10 cellular contexts compared by ENCODE assay signal in the genomic region with DNA sequence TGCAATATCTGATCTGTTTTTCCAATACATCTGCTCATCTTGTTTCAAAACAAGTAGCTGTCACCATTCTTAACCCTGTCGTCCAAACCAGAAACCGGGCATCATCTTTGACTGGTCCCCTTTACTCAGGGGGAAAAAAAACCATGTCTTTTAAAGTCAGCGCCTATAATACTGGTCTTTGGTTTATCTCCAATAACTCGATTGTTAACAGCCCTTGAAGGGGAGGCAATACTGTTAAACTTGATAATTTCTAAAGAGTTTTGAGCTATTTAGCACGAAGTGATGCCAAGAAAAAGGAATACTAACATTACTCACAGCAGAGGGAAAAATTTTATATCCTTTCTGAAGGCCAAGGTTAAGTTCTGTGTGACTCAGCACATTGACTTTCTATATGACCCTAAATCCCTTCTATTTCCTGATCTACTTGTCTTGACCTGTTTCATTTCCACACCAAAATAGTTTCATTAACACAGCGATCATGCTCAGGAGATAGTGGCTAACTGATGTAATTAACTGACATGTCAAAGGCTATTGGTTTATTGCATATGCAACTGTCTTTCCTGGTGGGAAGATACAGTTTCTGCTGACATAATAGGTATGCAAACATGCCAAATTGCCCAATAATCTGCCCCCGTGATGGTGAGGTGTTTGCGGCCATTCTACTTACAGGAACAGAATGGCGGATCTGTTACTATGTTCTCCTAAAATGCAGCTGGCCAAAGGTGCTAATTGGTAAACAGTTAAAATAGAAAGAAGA. TPM values are rescaled to one million over a fixed set of nuclear protein-coding genes. Genes with fewer than 3 reads are reported as not detected.
A peak's percentile ranks its signal among the peaks of the same experiment; 100 is the strongest.
DNase-seq lines count a peak whose midpoint lies in the region; ATAC-seq, FAIRE-seq and TF ChIP-seq lines count a peak whose summit lies in the region.
"Had no signal": no experiment of that assay in that cellular context is flagged by ENCODE, and none has a peak within 500 bp of the region (broad histone marks: within the 10 kb centered on the region; RNA-seq: fewer than 3 reads in every experiment).

No MANE protein-coding gene starts in this region.

- H3K27ac ChIP-seq in K562 (ENCODE audit: extremely low read depth, low read depth, low read length) (peak overlapping the region; percentile 51), mesenchymal stem cell (ENCODE audit: low read length, poor library complexity, severe bottlenecking) (no peak overlapping the region), neuronal stem cell (replicated peaks; ENCODE audit: low read length) (no peak overlapping the region)

- intact Hi-C loops in K562 (cut with micrococcal nuclease): loop anchor here (2.0 to 5.0 kb wide), 2 partner anchors 63 to 89 kb away; no protein-coding TSS in a partner anchor

- H4K20me1 ChIP-seq in K562 (replicated peaks; ENCODE audit: control insufficient read depth, insufficient read depth, low read length): no peaks in the 10 kb centered on the region

- peak; percentile 94 for TF ChIP-seq EP300 in K562 (IDR thresholded peaks at IDR 0.05; ENCODE audit: low read length)

- H3K4me3 Mint-ChIP-seq in effector memory CD8-positive, alpha-beta T cell: no peak overlapping the region

- H2AFZ ChIP-seq in K562 (ENCODE audit: low read depth, low read length) (peak overlapping the region; percentile 57), mesenchymal stem cell (ENCODE audit: low read depth, low read length) (no peak overlapping the region), neuronal stem cell (ENCODE audit: low read length) (no peak overlapping the region)

- H3K27me3 Mint-ChIP-seq in effector memory CD8-positive, alpha-beta T cell: no peaks in the 10 kb centered on the region

- no peak for TF ChIP-seq CTCF in K562 (IDR thresholded peaks at IDR 0.05 in 2 of 3, conservative IDR thresholded peaks at IDR 0.05 in 1 of 3; ENCODE audit: insufficient read depth in 2 of 3, low read depth in 1 of 3, low read length in 3 of 3)
- no peak for TF ChIP-seq CTCF in GM20000 (IDR thresholded peaks at IDR 0.05; ENCODE audit: extremely low read depth, missing control alignments)

- H3K9me3 Mint-ChIP-seq in effector memory CD8-positive, alpha-beta T cell: no peaks in the 10 kb centered on the region

- CTCF ChIA-PET in K562 (lab: Yijun Ruan, JAX; ENCODE audit: low intra/inter-chr PET ratio): no interaction called here

- H2AK5ac ChIP-seq in mesenchymal stem cell (ENCODE audit: low read length, severe bottlenecking): no peak overlapping the region
- H2AK5ac ChIP-seq in neuronal stem cell (ENCODE audit: low read depth, low read length): no peak overlapping the region

- peaks cover 3% of the 10 kb centered on the region for H3K36me3 Mint-ChIP-seq in effector memory CD8-positive, alpha-beta T cell (ENCODE audit: insufficient read depth)

- 11% methylated on average over 9 of the region's 9 CpGs for WGBS in K562 (ENCODE audit: insufficient coverage, low coverage, missing lambda C conversion rate)
- WGBS in mesenchymal stem cell: 72% methylated on average over 9 of the region's 9 CpGs
- no CpG with 5 or more reads among the region's 9 CpGs for WGBS in neuronal stem cell (ENCODE audit: extremely low coverage in 2 of 2, insufficient read length in 2 of 2, insufficient replicate concordance in 1 of 2), 2 donors

- H2BK15ac ChIP-seq in mesenchymal stem cell (ENCODE audit: low read depth, poor library complexity, severe bottlenecking) (no peak overlapping the region), neuronal stem cell (ENCODE audit: low read length) (no peak overlapping the region)

- H4K91ac ChIP-seq in mesenchymal stem cell (ENCODE audit: low read length) (no peak overlapping the region), neuronal stem cell (ENCODE audit: low read depth, low read length, poor library complexity) (no peak overlapping the region)

- H3K4me2 ChIP-seq in K562 (ENCODE audit: insufficient read depth, low read length) (peak overlapping the region; percentile 67), mesenchymal stem cell (ENCODE audit: low read length, poor library complexity, severe bottlenecking) (no peak overlapping the region), neuronal stem cell (ENCODE audit: insufficient read depth, low read length, poor library complexity, severe bottlenecking) (no peak overlapping the region)

- peaks cover 22% of the 10 kb centered on the region; the same call in 2 of the 3 replicates for H3K36me3 ChIP-seq in K562 (ENCODE audit: control insufficient read depth, insufficient read depth, low read length)
- H3K36me3 ChIP-seq in mesenchymal stem cell (ENCODE audit: control insufficient read depth in 1 of 2, insufficient read depth in 2 of 2, low read depth in 1 of 2, low read length in 2 of 2): no peaks in the 10 kb centered on the region
- no peaks in the 10 kb centered on the region for H3K36me3 ChIP-seq in neuronal stem cell (replicated peaks in 1 of 2; ENCODE audit: control insufficient read depth in 2 of 2, insufficient read depth in 2 of 2, low read length in 2 of 2)

- no peak overlapping the region for H3K27ac Mint-ChIP-seq in effector memory CD8-positive, alpha-beta T cell

- H3K9me1 ChIP-seq in K562 (ENCODE audit: control insufficient read depth, insufficient read depth, low read length): no peaks in the 10 kb centered on the region

- DNase-seq in COLO829 (ENCODE audit: low spot score) (peak; percentile 9), NCI-H2029 (lab: John Stamatoyannopoulos, UW) (peak; percentile 94), K562 (ENCODE audit: extremely low read depth in 1 of 4, low spot score in 3 of 4) (peak in 2 of 4 experiments; percentile 25 to 47), mesenchymal stem cell (peak; percentile 46), neuronal stem cell (ENCODE audit: low spot score) (no peak), GM20000 (ENCODE audit: low spot score) (no peak)
- DNase-seq in effector memory CD8-positive, alpha-beta T cell: no peak
- DNase-seq: activated CD8-positive, alpha-beta memory T cell treated with anti-CD3 and anti-CD28 coated beads, Interleukin-2, amount 50 U/mL, for 48 hours; NCI-H1694 treated with DMSO at 0.1 percent for 48 hours had no signal

- POLR2A ChIA-PET in K562 (lab: Yijun Ruan, JAX): interaction anchor here (0.5 to 4.7 kb wide), 9 partner anchors 7 to 91 kb away, joined by 3 to 21 read pairs (median 4); no protein-coding TSS in a partner anchor

- TF ChIP-seq RAD21 in K562 (CRISPR knock-in tag; conservative IDR thresholded peaks at IDR 0.05 in 1 of 2, IDR thresholded peaks at IDR 0.05 in 1 of 2): 0 out of 4 replicates have a peak, but pooled peaks of 1 of the 2 experiments have one; percentile 6

- H4K8ac ChIP-seq in mesenchymal stem cell (ENCODE audit: low read length) (no peak overlapping the region), neuronal stem cell (ENCODE audit: low read depth, low read length) (no peak overlapping the region)

- H2BK120ac ChIP-seq in mesenchymal stem cell (ENCODE audit: low read depth, low read length) (no peak overlapping the region), neuronal stem cell (ENCODE audit: low read depth, low read length) (no peak overlapping the region)

- BruUV-seq in K562 (replicated peaks; lab: Mats Ljungman, UMichigan): no TSS peak

- H3K9ac ChIP-seq in K562 (ENCODE audit: insufficient read depth in 1 of 2, low read depth in 2 of 2, low read length in 2 of 2) (peak overlapping the region in 1 of 2 experiments; percentile 48; a peak in 2 of 4 replicates), mesenchymal stem cell (ENCODE audit: low read length) (peak overlapping the region; percentile 61), neuronal stem cell (ENCODE audit: low read depth, low read length, poor library complexity) (no peak overlapping the region)

- H3K14ac ChIP-seq in mesenchymal stem cell (ENCODE audit: low read length in 2 of 2) (no peak overlapping the region), neuronal stem cell (ENCODE audit: low read length) (no peak overlapping the region)

- H3K79me2 ChIP-seq in K562 (ENCODE audit: control insufficient read depth, insufficient read depth, low read length): peaks cover 76% of the 10 kb centered on the region

- no peak for TF ChIP-seq POLR2A in K562 (conservative IDR thresholded peaks at IDR 0.05)

- peak; percentile 78 for FAIRE-seq in K562 (lab: Jason Lieb, UNC)

- H2BK5ac ChIP-seq in mesenchymal stem cell (ENCODE audit: low read depth, low read length, poor library complexity, severe bottlenecking): no peak overlapping the region
- H2BK5ac ChIP-seq in neuronal stem cell (ENCODE audit: low read length): no peak overlapping the region

- H3K4ac ChIP-seq in mesenchymal stem cell (ENCODE audit: low read depth in 1 of 2, low read length in 2 of 2) (no peak overlapping the region), neuronal stem cell (ENCODE audit: low read length) (no peak overlapping the region)

- H3K79me1 ChIP-seq in mesenchymal stem cell (replicated peaks; ENCODE audit: low read length, poor library complexity, severe bottlenecking) (no peaks in the 10 kb centered on the region), neuronal stem cell (ENCODE audit: low read depth, low read length) (no peaks in the 10 kb centered on the region)

- H3K18ac ChIP-seq in mesenchymal stem cell (ENCODE audit: low read depth in 1 of 2, low read length in 2 of 2): no peak overlapping the region
- no peak overlapping the region for H3K18ac ChIP-seq in neuronal stem cell (ENCODE audit: low read length)

- no peaks in the 10 kb centered on the region for H3K9me3 ChIP-seq in K562 (replicated peaks; ENCODE audit: control insufficient read depth, insufficient read depth, low read depth, low read length)
- H3K9me3 ChIP-seq in mesenchymal stem cell (ENCODE audit: control insufficient read depth, low read length): no peaks in the 10 kb centered on the region
- H3K9me3 ChIP-seq in neuronal stem cell (replicated peaks in 1 of 2; ENCODE audit: control insufficient read depth in 2 of 2, insufficient read depth in 1 of 2, low read depth in 1 of 2, low read length in 2 of 2): no peaks in the 10 kb centered on the region

- ATAC-seq in K562 (peak; percentile 56), GM18868 (IDR thresholded peaks at IDR 0.05; ENCODE audit: unreplicated experiment) (no peak)
- no peak for ATAC-seq in effector memory CD8-positive, alpha-beta T cell (replicated peaks)

- H3K4me1 Mint-ChIP-seq in effector memory CD8-positive, alpha-beta T cell (ENCODE audit: low read depth in 2 of 2): peaks cover 0 to 3% of the 10 kb centered on the region in 2 donors

- peaks cover 8 to 33% of the 10 kb centered on the region in 2 experiments for H3K4me1 ChIP-seq in K562 (replicated peaks in 1 of 2; ENCODE audit: control insufficient read depth in 2 of 2, insufficient read depth in 2 of 2, low read length in 2 of 2)
- no peaks in the 10 kb centered on the region for H3K4me1 ChIP-seq in mesenchymal stem cell (ENCODE audit: control insufficient read depth, insufficient read depth, low read depth, low read length)
- H3K4me1 ChIP-seq in neuronal stem cell (ENCODE audit: control insufficient read depth in 2 of 2, insufficient read depth in 1 of 2, low read depth in 1 of 2, low read length in 2 of 2): peaks cover 0 to 3% of the 10 kb centered on the region in 2 donors

- H3K23ac ChIP-seq in mesenchymal stem cell (ENCODE audit: low read length in 2 of 2) (no peak overlapping the region), neuronal stem cell (ENCODE audit: low read depth, low read length, poor library complexity) (no peak overlapping the region)

- no peak overlapping the region for H2BK12ac ChIP-seq in mesenchymal stem cell (ENCODE audit: low read length in 2 of 2)
- H2BK12ac ChIP-seq in neuronal stem cell (ENCODE audit: low read length): no peak overlapping the region

- no peak overlapping the region for H3K4me3 ChIP-seq in K562
- peak overlapping the region in 1 of 2 experiments; percentile 55 for H3K4me3 ChIP-seq in mesenchymal stem cell (ENCODE audit: insufficient read depth in 1 of 2, low read depth in 1 of 2, low read length in 2 of 2)
- H3K4me3 ChIP-seq in neuronal stem cell (ENCODE audit: low read length in 2 of 2): no peak overlapping the region

- in situ Hi-C loops in K562 (cut with MboI): no loop called here

- H3K27me3 ChIP-seq in K562 (ENCODE audit: control insufficient read depth in 2 of 2, insufficient read depth in 2 of 2, low read length in 2 of 2): no peaks in the 10 kb centered on the region
- no peaks in the 10 kb centered on the region for H3K27me3 ChIP-seq in mesenchymal stem cell (ENCODE audit: control insufficient read depth in 1 of 2, insufficient read depth in 1 of 2, low read length in 2 of 2)
- H3K27me3 ChIP-seq in neuronal stem cell (ENCODE audit: control insufficient read depth in 3 of 3, insufficient read depth in 3 of 3, low read depth in 1 of 3, low read length in 3 of 3): no peaks in the 10 kb centered on the region

RNA-seq across cellular contexts. Expression of gene NFIA, which starts 59.1 kb away (rescaled TPM):
- 64.5 and 151 TPM in 2 replicates for total RNA-seq in K562 (2011; cell fraction: chromatin; rRNA removed; ENCODE audit: low replicate concordance)
- total RNA-seq in K562 (2011; cell fraction: nucleolus; rRNA removed): 18.0 and 29.1 TPM in 2 replicates
- total RNA-seq in K562 (2011; cell fraction: nucleoplasm; rRNA removed): 50.7 and 73.9 TPM in 2 replicates
- 6.5 and 9.5 TPM in 2 replicates for total RNA-seq in K562 (2014; rRNA removed)
- 20.3 and 22.6 TPM in 2 replicates for total RNA-seq in K562 (2014; rRNA removed; fragmentation: Illumina TruSeq; extraction: Trizol)
- 16.1 and 16.2 TPM in 2 replicates for total RNA-seq in K562 (2015; rRNA removed; fragmentation: Illumina TruSeq; extraction: Trizol)
- total RNA-seq in K562 (2021): 24.2 and 24.9 TPM in 2 replicates
- 9.8 and 11.5 TPM in 2 replicates for polyA plus RNA-seq in K562 (2011; rRNA removed)
- 12.0 and 15.8 TPM in 2 replicates for polyA plus RNA-seq in K562 (2011; cell fraction: cytosol; rRNA removed)
- polyA plus RNA-seq in K562 (2011; cell fraction: nucleus; rRNA removed): 17.4 and 18.8 TPM in 2 replicates
- 3.9 and 4.2 TPM in 2 replicates for polyA plus RNA-seq in K562 (2012)
- polyA plus RNA-seq in K562 (2014; fragmentation: Illumina TruSeq; extraction: Trizol): 8.5 and 9.1 TPM in 2 replicates
- 10 to 100 TPM in 1 of 2 experiments, 1 to 10 TPM in 1; 5.3 to 10.1 TPM for polyA plus RNA-seq in K562 (2014; fragmentation: Nextera tagmentation; extraction: Ambion mirVana)
- polyA plus RNA-seq in K562 (2014; rRNA removed): 7.0 and 8.6 TPM in 2 replicates
- polyA minus RNA-seq in K562 (2011; rRNA and poly(A)+ RNA removed): 37.6 and 46.6 TPM in 2 replicates
- 14.5 and 18.2 TPM in 2 replicates for polyA minus RNA-seq in K562 (2011; cell fraction: cytosol; rRNA and poly(A)+ RNA removed)
- 45.4 and 75.9 TPM in 2 replicates for polyA minus RNA-seq in K562 (2011; cell fraction: nucleus; rRNA and poly(A)+ RNA removed)
- polyA plus RNA-seq in mesenchymal stem cell (2013, experiment 1 of 2): 5.0 TPM
- 4.9 TPM for polyA plus RNA-seq in mesenchymal stem cell (2013, experiment 2 of 2)
- 0.24 TPM for polyA plus RNA-seq in neuronal stem cell (2013, experiment 1 of 2)
- polyA plus RNA-seq in neuronal stem cell (2013, experiment 2 of 2): 0.30 TPM

Comparison
In these comparisons a context has a peak if more than half of its experiments do, and no peak if none do; other contexts are left out.
1. DNase-seq: peak in COLO829 (single experiment), NCI-H2029 (single experiment) and mesenchymal stem cell (single experiment); none in neuronal stem cell (single experiment), GM20000 (single experiment) and effector memory CD8-positive, alpha-beta T cell (0 of 3).